29 cellular contexts compared by ENCODE assay signal in genomic region chr4:20078644-20079043, GRCh38.
"Had no signal": no experiment of that assay in that cellular context is flagged by ENCODE, and none has a peak within 500 bp of the region (broad histone marks: within the 10 kb centered on the region; RNA-seq: fewer than 3 reads in every experiment).

No MANE protein-coding gene starts in this region.

- H3K9ac ChIP-seq: neural progenitor cell, parathyroid adenoma had no signal

- H3K4me1 Mint-ChIP-seq: natural killer cell; neural progenitor cell; stimulated activated effector memory CD8-positive, alpha-beta T cell treated with anti-CD3 and anti-CD28 coated beads, Interleukin-12 subunit alpha, Interleukin-12 subunit beta, amount 100 ng/mL, for 72 hours; stimulated activated naive B cell treated with anti-CD40 and anti-IgM and Interleukin-4, amounts not matched to agents 10 μg/mL and 1 μg/mL and 100 μg/mL, for 72 hours had no signal

- H3K27me3 Mint-ChIP-seq: naive thymus-derived CD4-positive, alpha-beta T cell; progenitor cell of endocrine pancreas; stimulated activated naive B cell treated with anti-CD40 and anti-IgM and Interleukin-4, amounts not matched to agents 10 μg/mL and 1 μg/mL and 100 μg/mL, for 72 hours; stimulated activated naive CD8-positive, alpha-beta T cell treated with anti-CD3 and anti-CD28 coated beads, Interleukin-15, Interleukin-2, amounts not matched to agents 100 ng/mL and 50 ng/mL, for 24 hours had no signal

- H3K9me3 ChIP-seq: neutrophil, ovary, psoas muscle, right lobe of liver, sigmoid colon, stomach, thoracic aorta, thyroid gland, tibial nerve, upper lobe of left lung had no signal

- H3K27ac Mint-ChIP-seq: naive thymus-derived CD4-positive, alpha-beta T cell; natural killer cell; nephron; neural progenitor cell; progenitor cell of endocrine pancreas; stimulated activated effector memory CD8-positive, alpha-beta T cell treated with anti-CD3 and anti-CD28 coated beads, Interleukin-12 subunit alpha, Interleukin-12 subunit beta, amount 100 ng/mL, for 72 hours; stimulated activated naive B cell treated with anti-CD40 and anti-IgM and Interleukin-4, amounts not matched to agents 10 μg/mL and 1 μg/mL and 100 μg/mL, for 72 hours; stimulated activated naive CD8-positive, alpha-beta T cell treated with anti-CD3 and anti-CD28 coated beads, Interleukin-15, Interleukin-2, amounts not matched to agents 100 ng/mL and 50 ng/mL, for 24 hours had no signal

- H3K36me3 Mint-ChIP-seq: naive thymus-derived CD4-positive, alpha-beta T cell; neural progenitor cell; stimulated activated effector memory CD8-positive, alpha-beta T cell treated with anti-CD3 and anti-CD28 coated beads, Interleukin-12 subunit alpha, Interleukin-12 subunit beta, amount 100 ng/mL, for 72 hours; stimulated activated naive B cell treated with anti-CD40 and anti-IgM and Interleukin-4, amounts not matched to agents 10 μg/mL and 1 μg/mL and 100 μg/mL, for 72 hours had no signal

- H3K4me1 ChIP-seq: neural progenitor cell, parathyroid adenoma, psoas muscle, right lobe of liver, sigmoid colon, stomach, tibial nerve, upper lobe of left lung had no signal

- H3K4me3 Mint-ChIP-seq: naive thymus-derived CD4-positive, alpha-beta T cell; natural killer cell; nephron; neural progenitor cell; stimulated activated effector memory CD8-positive, alpha-beta T cell treated with anti-CD3 and anti-CD28 coated beads, Interleukin-12 subunit alpha, Interleukin-12 subunit beta, amount 100 ng/mL, for 72 hours; stimulated activated naive B cell treated with anti-CD40 and anti-IgM and Interleukin-4, amounts not matched to agents 10 μg/mL and 1 μg/mL and 100 μg/mL, for 72 hours; stimulated activated naive CD8-positive, alpha-beta T cell treated with anti-CD3 and anti-CD28 coated beads, Interleukin-15, Interleukin-2, amounts not matched to agents 100 ng/mL and 50 ng/mL, for 24 hours had no signal

- H3K4me3 ChIP-seq: neural progenitor cell, ovary, psoas muscle, right lobe of liver, sigmoid colon, stomach, thoracic aorta, thyroid gland, tibial nerve, upper lobe of left lung had no signal

- ATAC-seq: naive thymus-derived CD4-positive, alpha-beta T cell; natural killer cell; psoas muscle; right cardiac atrium; right lobe of liver; stimulated activated effector memory CD8-positive, alpha-beta T cell treated with anti-CD3 and anti-CD28 coated beads, Interleukin-12 subunit alpha, Interleukin-12 subunit beta, amount 100 ng/mL, for 72 hours; stimulated activated naive B cell treated with anti-CD40 and anti-IgM and Interleukin-4, amounts not matched to agents 10 μg/mL and 1 μg/mL and 100 μg/mL, for 72 hours had no signal

- DNase-seq: naive thymus-derived CD4-positive, alpha-beta T cell; natural killer cell; nucleus accumbens; ovary; posterior cingulate gyrus; psoas muscle; right cardiac atrium; right lobe of liver; sigmoid colon; small intestine; stimulated activated CD4-positive, alpha-beta T cell treated with anti-CD3 and anti-CD28 coated beads, Interleukin-15, amount 100 ng/mL, for 24 hours; stimulated activated CD4-positive, alpha-beta T cell treated with anti-CD3 and anti-CD28 coated beads, Interleukin-2, amount 100 ng/mL, for 24 hours; stimulated activated CD4-positive, alpha-beta T cell treated with anti-CD3 and anti-CD28 coated beads, Interleukin-2, amount 100 ng/mL, for 48 hours; stimulated activated CD4-positive, alpha-beta T cell treated with anti-CD3 and anti-CD28 coated beads, Interleukin-4, amount 100 ng/mL, for 24 hours; stimulated activated naive B cell treated with anti-CD40 and anti-IgM and Interleukin-4, amounts not matched to agents 10 μg/mL and 1 μg/mL and 100 μg/mL, for 72 hours; stimulated activated naive CD4-positive, alpha-beta T cell treated with Interleukin-2 at 50 U/mL for 16 hours; stomach; thyroid gland; trophoblast cell; upper lobe of left lung had no signal

- H3K36me3 ChIP-seq: neural progenitor cell, neutrophil, ovary, right lobe of liver, sigmoid colon, stomach, thoracic aorta, thyroid gland, tibial nerve, upper lobe of left lung had no signal

- H2AFZ ChIP-seq: neural progenitor cell, parathyroid adenoma had no signal

- H3K27me3 ChIP-seq: neural progenitor cell, neutrophil, ovary, right lobe of liver, sigmoid colon, stomach, thyroid gland, tibial nerve, upper lobe of left lung had no signal

- H3K9me3 Mint-ChIP-seq: nephron had no signal

- H3K27ac ChIP-seq: neural progenitor cell, neutrophil, ovary, parathyroid adenoma, psoas muscle, right lobe of liver, sigmoid colon, stomach, thoracic aorta, thyroid gland, tibial nerve, upper lobe of left lung had no signal

- H3K4me2 ChIP-seq: neural progenitor cell had no signal
